ENCODE assay signal across 13 cellular contexts in genomic region chr18:12423393-12423792, GRCh38. TPM values are rescaled to one million over a fixed set of nuclear protein-coding genes. Genes with fewer than 3 reads are reported as not detected.
DNase-seq lines count a peak whose midpoint lies in the region; ATAC-seq and TF ChIP-seq lines count a peak whose summit lies in the region.
"Had no signal": no experiment of that assay in that cellular context is flagged by ENCODE, and none has a peak within 500 bp of the region (broad histone marks: within the 10 kb centered on the region; RNA-seq: fewer than 3 reads in every experiment).

No MANE protein-coding gene starts in this region.

- H3K4me1 Mint-ChIP-seq in WTC11 = peaks cover 10% of the 10 kb centered on the region

- H2BK15ac ChIP-seq in neuronal stem cell (ENCODE audit: low read length) = no peak overlapping the region

- no peaks in the 10 kb centered on the region for H3K27me3 Mint-ChIP-seq in WTC11 (ENCODE audit: low read depth)
- H3K27me3 Mint-ChIP-seq: B cell had no signal

- H4K8ac ChIP-seq in neuronal stem cell (ENCODE audit: low read depth, low read length) = no peak overlapping the region

- no peak overlapping the region for H3K27ac ChIP-seq in neuronal stem cell (replicated peaks; ENCODE audit: low read length)
- H3K27ac ChIP-seq: GM23248 had no signal

- no peak overlapping the region for H2BK120ac ChIP-seq in neuronal stem cell (ENCODE audit: low read depth, low read length)

- H4K91ac ChIP-seq in neuronal stem cell (ENCODE audit: low read depth, low read length, poor library complexity) = no peak overlapping the region

- peak overlapping the region; percentile 60 for H3K23ac ChIP-seq in neuronal stem cell (ENCODE audit: low read depth, low read length, poor library complexity)

- H3K4me3 ChIP-seq in neuronal stem cell (ENCODE audit: low read length in 2 of 2) = no peak overlapping the region
- H3K4me3 ChIP-seq: GM23248 had no signal

- H3K36me3 ChIP-seq in neuronal stem cell (replicated peaks in 1 of 2; ENCODE audit: control insufficient read depth in 2 of 2, insufficient read depth in 2 of 2, low read length in 2 of 2) = peaks cover 21 to 25% of the 10 kb centered on the region in 2 donors

- H3K4me3 Mint-ChIP-seq in WTC11 = no peak overlapping the region
- H3K4me3 Mint-ChIP-seq: B cell; CD4-positive, alpha-beta T cell; IgD-negative memory B cell had no signal

- DNase-seq in cardiac septum (ENCODE audit: low spot score) = peak; percentile 71
- no peak for DNase-seq in Right ventricle myocardium inferior (ENCODE audit: missing footprints)
- no peak for DNase-seq in WTC11 (ENCODE audit: low spot score)
- no peak for DNase-seq in neuronal stem cell (ENCODE audit: low spot score)
- DNase-seq in stimulated activated CD4-positive, alpha-beta T cell treated with anti-CD3 and anti-CD28 coated beads, Interleukin-4, amount 100 ng/mL, for 1 hour = no peak
- DNase-seq: CD4-positive, alpha-beta T cell; DMS153; EL; GM23248 had no signal

- ATAC-seq in Right ventricle myocardium inferior (no peak), WTC11 (no peak), HG03520 (IDR thresholded peaks at IDR 0.05; ENCODE audit: unreplicated experiment) (no peak), GM21360 (IDR thresholded peaks at IDR 0.05; ENCODE audit: unreplicated experiment) (no peak)

- no peak overlapping the region for H2AFZ ChIP-seq in neuronal stem cell (ENCODE audit: low read length)
- H2AFZ ChIP-seq: GM23248 had no signal

- H3K14ac ChIP-seq in neuronal stem cell (ENCODE audit: low read length) = no peak overlapping the region

- peak overlapping the region; percentile 74 for H2AK5ac ChIP-seq in neuronal stem cell (ENCODE audit: low read depth, low read length)

- peak overlapping the region; percentile 36; the same call in 1 of the 2 replicates for H3K27ac Mint-ChIP-seq in WTC11
- H3K27ac Mint-ChIP-seq: B cell; CD4-positive, alpha-beta T cell; IgD-negative memory B cell had no signal

- H3K27me3 ChIP-seq in neuronal stem cell (ENCODE audit: control insufficient read depth in 3 of 3, insufficient read depth in 3 of 3, low read depth in 1 of 3, low read length in 3 of 3) = no peaks in the 10 kb centered on the region

- no peak for TF ChIP-seq CTCF in WTC11 (IDR thresholded peaks at IDR 0.05)

- no peak overlapping the region for H2BK5ac ChIP-seq in neuronal stem cell (ENCODE audit: low read length)

- peaks cover 0 to 4% of the 10 kb centered on the region in 2 donors for H3K4me1 ChIP-seq in neuronal stem cell (ENCODE audit: control insufficient read depth in 2 of 2, insufficient read depth in 1 of 2, low read depth in 1 of 2, low read length in 2 of 2)

- no peaks in the 10 kb centered on the region for H3K79me1 ChIP-seq in neuronal stem cell (ENCODE audit: low read depth, low read length)

- POLR2A ChIA-PET in WTC11 (lab: Charles Lee) = interaction anchor here (0.5 kb wide), 1 partner anchor 1510 kb away, joined by 3 read pairs; no protein-coding TSS in a partner anchor

- WGBS in neuronal stem cell (ENCODE audit: extremely low coverage in 2 of 2, insufficient read length in 2 of 2, insufficient replicate concordance in 1 of 2), 2 donors = no CpG with 5 or more reads among the region's 10 CpGs

- H3K18ac ChIP-seq in neuronal stem cell (ENCODE audit: low read length) = no peak overlapping the region

- no peak overlapping the region for H2BK12ac ChIP-seq in neuronal stem cell (ENCODE audit: low read length)

- no peak overlapping the region for H3K4me2 ChIP-seq in neuronal stem cell (ENCODE audit: insufficient read depth, low read length, poor library complexity, severe bottlenecking)

- intact Hi-C loops in cardiac septum (cut with DNase I) = no loop called here
- intact Hi-C loops in Right ventricle myocardium inferior (cut with DNase I) = no loop called here

- 0 out of 2 replicates have a peak, but pooled peaks cover 6% of the 10 kb centered on the region for H3K9me3 Mint-ChIP-seq in WTC11
- H3K9me3 Mint-ChIP-seq: CD4-positive, alpha-beta T cell; IgD-negative memory B cell had no signal

- peak overlapping the region; percentile 30 for H3K9ac ChIP-seq in neuronal stem cell (ENCODE audit: low read depth, low read length, poor library complexity)
- H3K9ac ChIP-seq: GM23248 had no signal

- no peak overlapping the region for H3K4ac ChIP-seq in neuronal stem cell (ENCODE audit: low read length)

- H3K9me3 ChIP-seq in neuronal stem cell (replicated peaks in 1 of 2; ENCODE audit: control insufficient read depth in 2 of 2, insufficient read depth in 1 of 2, low read depth in 1 of 2, low read length in 2 of 2) = peaks cover 2 to 16% of the 10 kb centered on the region in 2 donors

- CTCF ChIA-PET in WTC11 (lab: Charles Lee) = interaction anchor here (1.0 to 3.1 kb wide), 8 partner anchors 10 to 152 kb away, joined by 3 to 18 read pairs (median 4); partner anchors contain the start of gene PRELID3A

- peaks cover 35% of the 10 kb centered on the region for H3K36me3 Mint-ChIP-seq in WTC11
- H3K36me3 Mint-ChIP-seq: IgD-negative memory B cell had no signal

TF ChIP-seq in WTC11, 78 proteins besides CTCF, POLR2A, EP300 and RAD21:
- TF ChIP-seq ZMAT4 (CRISPR knock-in tag; IDR thresholded peaks at IDR 0.05) = no peak
- no peak for TF ChIP-seq ZNF232 (CRISPR knock-in tag; IDR thresholded peaks at IDR 0.05)
- TF ChIP-seq SP1 (CRISPR knock-in tag; conservative IDR thresholded peaks at IDR 0.05) = no peak
- no peak for TF ChIP-seq TP53 (CRISPR knock-in tag; IDR thresholded peaks at IDR 0.05)
- no peak for TF ChIP-seq FOXJ3 (CRISPR knock-in tag; IDR thresholded peaks at IDR 0.05; ENCODE audit: borderline replicate concordance)
- no peak for TF ChIP-seq E2F4 (CRISPR knock-in tag; IDR thresholded peaks at IDR 0.05; ENCODE audit: borderline replicate concordance, low read depth)
- no peak for TF ChIP-seq NFE2L1 (CRISPR knock-in tag; IDR thresholded peaks at IDR 0.05)
- TF ChIP-seq CBFB (CRISPR knock-in tag; IDR thresholded peaks at IDR 0.05; ENCODE audit: low read depth) = no peak
- TF ChIP-seq E2F5 (CRISPR knock-in tag; IDR thresholded peaks at IDR 0.05) = no peak
- TF ChIP-seq RELA (CRISPR knock-in tag; IDR thresholded peaks at IDR 0.05; ENCODE audit: borderline replicate concordance) = no peak
- TF ChIP-seq ZNF219 (CRISPR knock-in tag; IDR thresholded peaks at IDR 0.05; ENCODE audit: borderline replicate concordance) = no peak
- no peak for TF ChIP-seq JAZF1 (CRISPR knock-in tag; IDR thresholded peaks at IDR 0.05)

RNA-seq across cellular contexts. Expression of gene PRELID3A, which starts 15.7 kb away (rescaled TPM):
- 2.9 TPM for total RNA-seq in cardiac septum
- total RNA-seq in Right ventricle myocardium inferior = 1.9 TPM
- 10.4 to 13.0 TPM (median 10.5 TPM) in 3 replicates for total RNA-seq in WTC11 (2021)
- polyA plus RNA-seq in neuronal stem cell (2013, experiment 1 of 2) = 7.4 TPM
- 8.5 TPM for polyA plus RNA-seq in neuronal stem cell (2013, experiment 2 of 2)

RNA-seq across cellular contexts. Expression of gene AFG3L2, which starts 46.4 kb away (rescaled TPM):
- total RNA-seq in cardiac septum (110 TPM), Right ventricle myocardium inferior (140 TPM), WTC11 (2021) (73.9 to 109 TPM (median 76.0 TPM) in 3 replicates)
- 21.0 TPM for polyA plus RNA-seq in neuronal stem cell (2013, experiment 1 of 2)
- polyA plus RNA-seq in neuronal stem cell (2013, experiment 2 of 2) = 20.1 TPM
